Comparison of ENCODE assay signal across 8 cellular contexts in the genomic region with DNA sequence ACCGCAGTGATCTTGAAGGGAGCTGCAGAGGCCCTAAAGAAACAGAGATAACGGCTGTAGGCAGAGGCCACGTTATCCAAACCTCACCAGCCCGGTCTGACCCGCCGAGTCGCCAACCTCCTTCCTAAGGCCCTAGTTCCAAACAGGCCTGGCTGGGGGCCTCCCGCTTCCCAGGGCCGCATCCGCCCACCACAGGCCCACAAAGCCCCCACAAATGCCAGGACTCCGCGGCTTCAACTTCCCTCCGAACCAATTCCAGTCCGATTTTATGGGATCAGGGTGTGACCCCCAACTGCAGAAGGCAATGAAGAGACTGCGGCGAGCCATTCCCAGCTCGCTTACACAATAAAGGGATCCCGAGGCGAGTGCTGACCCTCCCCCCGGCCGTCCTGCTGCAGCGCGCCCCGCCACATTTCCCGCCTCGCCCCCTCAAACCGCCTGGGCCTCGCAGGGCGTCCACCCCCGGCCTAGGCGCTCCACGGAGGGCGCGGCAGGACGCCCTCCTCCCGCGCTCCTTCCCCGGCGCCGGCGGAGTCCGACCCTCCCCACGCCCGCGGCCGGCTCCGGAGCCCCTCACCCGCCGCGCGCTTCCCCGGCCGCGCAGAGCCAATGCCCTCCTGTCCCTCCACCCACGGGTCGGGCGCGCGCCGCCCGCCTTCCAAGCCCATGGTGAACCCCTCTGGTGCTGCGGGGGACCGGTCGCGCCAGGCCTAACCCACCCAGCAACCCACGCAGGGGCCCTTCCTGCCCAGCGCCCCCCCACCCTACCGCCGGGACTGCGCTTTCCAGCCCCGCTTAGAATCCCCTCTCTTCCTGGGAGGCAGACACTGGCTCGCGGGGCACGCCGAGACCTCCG. TPM values are rescaled to one million over a fixed set of nuclear protein-coding genes. Genes with fewer than 3 reads are reported as not detected.
DNase-seq lines count a peak whose midpoint lies in the region; ATAC-seq, FAIRE-seq and TF ChIP-seq lines count a peak whose summit lies in the region.

No MANE protein-coding gene starts in this region.

- H3K36me3 ChIP-seq in MM.1S (replicated peaks; ENCODE audit: insufficient read depth, low read length), result no peaks in the 10 kb centered on the region
- no peaks in the 10 kb centered on the region for H3K36me3 ChIP-seq in neural progenitor cell

- ATAC-seq in HG03457 (IDR thresholded peaks at IDR 0.05; ENCODE audit: unreplicated experiment), result no peak

- H3K27ac Mint-ChIP-seq in Calu3 (ENCODE audit: unreplicated experiment) (peak overlapping the region; percentile 85), neural progenitor cell (peak overlapping the region; percentile 96)
- H3K27ac Mint-ChIP-seq in activated T-helper 2 cell treated with anti-CD3 and anti-CD28 coated beads, Interferon-gamma antibody, Interleukin-2, Interleukin-4, amounts not matched to agents 10 μg/mL and 5 μg/mL and 100 μg/mL, durations not matched to agents 14 hours and 24 hours and 36 hours, result no peak overlapping the region

- H3K79me2 ChIP-seq in MM.1S (ENCODE audit: low read length) (peaks cover 40% of the 10 kb centered on the region), neural progenitor cell (ENCODE audit: low read depth) (peaks cover 59% of the 10 kb centered on the region)

- H3K9ac ChIP-seq in MM.1S (ENCODE audit: low read length) (peak overlapping the region; percentile 90), neural progenitor cell (peak overlapping the region; percentile 92)

- H3K36me3 Mint-ChIP-seq in Calu3 (ENCODE audit: insufficient read depth, unreplicated experiment) (peaks cover 27% of the 10 kb centered on the region), neural progenitor cell (peaks cover under 1% of the 10 kb centered on the region)
- H3K36me3 Mint-ChIP-seq in activated T-helper 2 cell treated with anti-CD3 and anti-CD28 coated beads, Interferon-gamma antibody, Interleukin-2, Interleukin-4, amounts not matched to agents 10 μg/mL and 5 μg/mL and 100 μg/mL, durations not matched to agents 14 hours and 24 hours and 36 hours (ENCODE audit: low read depth), result no peaks in the 10 kb centered on the region

- H3K4me2 ChIP-seq in MM.1S (ENCODE audit: low read depth, low read length) (peak overlapping the region; percentile 81), neural progenitor cell (peak overlapping the region; percentile 97)

- H3K4me1 ChIP-seq in MM.1S (ENCODE audit: low read length), result peaks cover 5% of the 10 kb centered on the region
- H3K4me1 ChIP-seq in neural progenitor cell, result peaks cover 28% of the 10 kb centered on the region

- DNase-seq in Calu3, result peak; percentile 12
- no peak for DNase-seq in MM.1S
- no peak for DNase-seq in activated T-helper 2 cell treated with anti-CD3 and anti-CD28 coated beads, Interferon-gamma antibody, Interleukin-2, Interleukin-4, amounts not matched to agents 10 μg/mL and 5 μg/mL and 100 μg/mL, durations not matched to agents 14 hours and 24 hours and 36 hours (ENCODE audit: low spot score)
- DNase-seq in frontal cortex (ENCODE audit: low spot score in 2 of 2), result peak; percentile 34 to 45
- peak; percentile 67 for DNase-seq in neural progenitor cell (ENCODE audit: low spot score)
- no peak for DNase-seq in H54 (ENCODE audit: insufficient read length, low spot score)
- DNase-seq in KBM-7, result no peak

- TF ChIP-seq CTCF in Calu3 (IDR thresholded peaks at IDR 0.05; ENCODE audit: unreplicated experiment) (no peak), MM.1S (IDR thresholded peaks at IDR 0.05; ENCODE audit: low read length) (no peak), neural progenitor cell (IDR thresholded peaks at IDR 0.05) (no peak)

- intact Hi-C loops in Calu3 (cut with micrococcal nuclease; ENCODE audit: unreplicated experiment), result no loop called here
- intact Hi-C loops in activated T-helper 2 cell treated with anti-CD3 and anti-CD28 coated beads, Interferon-gamma antibody, Interleukin-2, Interleukin-4, amounts not matched to agents 10 μg/mL and 5 μg/mL and 100 μg/mL, durations not matched to agents 14 hours and 24 hours and 36 hours (cut with micrococcal nuclease), result loop anchor here (1.0 to 10.0 kb wide), 5 partner anchors 8 to 373 kb away; a partner anchor contains a TSS

- H3F3A ChIP-seq in MM.1S (ENCODE audit: insufficient read depth, low read length), result peaks cover 10% of the 10 kb centered on the region; the same call in 1 of the 2 replicates
- H3F3A ChIP-seq in neural progenitor cell (ENCODE audit: low read depth), result peaks cover 15% of the 10 kb centered on the region

- H2AFZ ChIP-seq in MM.1S (ENCODE audit: low read length) (peak overlapping the region; percentile 91), neural progenitor cell (replicated peaks) (peak overlapping the region; percentile 19)

- BruUV-seq in Calu3 (replicated peaks; lab: Mats Ljungman, UMichigan), result no TSS peak

- TF ChIP-seq POLR2A in H54 (IDR thresholded peaks at IDR 0.05; ENCODE audit: low read depth, low read length), result no peak

- H3K27me3 Mint-ChIP-seq in Calu3 (ENCODE audit: unreplicated experiment) (no peaks in the 10 kb centered on the region), neural progenitor cell (ENCODE audit: insufficient read depth, low read depth) (no peaks in the 10 kb centered on the region)
- peaks cover 48% of the 10 kb centered on the region for H3K27me3 Mint-ChIP-seq in activated T-helper 2 cell treated with anti-CD3 and anti-CD28 coated beads, Interferon-gamma antibody, Interleukin-2, Interleukin-4, amounts not matched to agents 10 μg/mL and 5 μg/mL and 100 μg/mL, durations not matched to agents 14 hours and 24 hours and 36 hours (ENCODE audit: low read depth)

- in situ Hi-C loops in KBM-7 (cut with MboI; ENCODE audit: low pct_unique_long_range_greater_than_20kb, low sequenced_read_pairs), result no loop called here

- H3K27me3 ChIP-seq in MM.1S (replicated peaks; ENCODE audit: insufficient read depth, low read length) (no peaks in the 10 kb centered on the region), neural progenitor cell (no peaks in the 10 kb centered on the region)

- FAIRE-seq in frontal cortex (lab: Jason Lieb, UNC) (no peak), H54 (lab: Jason Lieb, UNC) (no peak)

- H3K4me1 Mint-ChIP-seq in Calu3 (ENCODE audit: low read depth, unreplicated experiment) (peaks cover 10% of the 10 kb centered on the region), neural progenitor cell (peaks cover 28% of the 10 kb centered on the region)
- H3K4me1 Mint-ChIP-seq in activated T-helper 2 cell treated with anti-CD3 and anti-CD28 coated beads, Interferon-gamma antibody, Interleukin-2, Interleukin-4, amounts not matched to agents 10 μg/mL and 5 μg/mL and 100 μg/mL, durations not matched to agents 14 hours and 24 hours and 36 hours (ENCODE audit: low read depth), result peaks cover 11% of the 10 kb centered on the region

- H3K27ac ChIP-seq in MM.1S (ENCODE audit: low read length) (no peak overlapping the region), neural progenitor cell (peak overlapping the region; percentile 65)

- CTCF ChIA-PET in Calu3 (lab: Charles Lee), result interaction anchor here (0.7 kb wide), 1 partner anchor 1442 kb away, joined by 7 read pairs; no protein-coding TSS in a partner anchor

- no peaks in the 10 kb centered on the region for H3K9me3 ChIP-seq in MM.1S (replicated peaks; ENCODE audit: insufficient read depth, low read length)
- H3K9me3 ChIP-seq in neural progenitor cell (ENCODE audit: low read depth), result no peaks in the 10 kb centered on the region

- H3K4me3 ChIP-seq in MM.1S (ENCODE audit: low read length), result peak overlapping the region; percentile 96
- H3K4me3 ChIP-seq in neural progenitor cell, result peak overlapping the region; percentile 97

- H4K20me1 ChIP-seq in MM.1S (ENCODE audit: insufficient read depth, low read length), result no peaks in the 10 kb centered on the region
- H4K20me1 ChIP-seq in neural progenitor cell (ENCODE audit: low read depth), result peaks cover 45% of the 10 kb centered on the region

- no peaks in the 10 kb centered on the region for H3K9me2 ChIP-seq in MM.1S (replicated peaks; ENCODE audit: insufficient read depth, low read length)

- H3K9me3 Mint-ChIP-seq in Calu3 (ENCODE audit: low read depth, unreplicated experiment) (no peaks in the 10 kb centered on the region), neural progenitor cell (peaks cover under 1% of the 10 kb centered on the region)
- no peaks in the 10 kb centered on the region for H3K9me3 Mint-ChIP-seq in activated T-helper 2 cell treated with anti-CD3 and anti-CD28 coated beads, Interferon-gamma antibody, Interleukin-2, Interleukin-4, amounts not matched to agents 10 μg/mL and 5 μg/mL and 100 μg/mL, durations not matched to agents 14 hours and 24 hours and 36 hours

- H3K4me3 Mint-ChIP-seq in Calu3 (ENCODE audit: low read depth, unreplicated experiment), result peak overlapping the region; percentile 96
- H3K4me3 Mint-ChIP-seq in activated T-helper 2 cell treated with anti-CD3 and anti-CD28 coated beads, Interferon-gamma antibody, Interleukin-2, Interleukin-4, amounts not matched to agents 10 μg/mL and 5 μg/mL and 100 μg/mL, durations not matched to agents 14 hours and 24 hours and 36 hours (ENCODE audit: low read depth), result peak overlapping the region; percentile 95
- peak overlapping the region; percentile 99 for H3K4me3 Mint-ChIP-seq in neural progenitor cell

RNA-seq across cellular contexts. Expression of a gene that starts 0.9 kb away (rescaled TPM):
- total RNA-seq in Calu3 (2022), result 31.2 and 37.0 TPM in 2 replicates
- 13.2 and 20.7 TPM in 2 replicates for total RNA-seq in activated T-helper 2 cell treated with anti-CD3 and anti-CD28 coated beads, Interferon-gamma antibody, Interleukin-2, Interleukin-4, amounts not matched to agents 10 μg/mL and 5 μg/mL and 100 μg/mL, durations not matched to agents 14 hours and 24 hours and 36 hours
- 118 TPM for total RNA-seq in frontal cortex
- total RNA-seq in neural progenitor cell (ENCODE audit: low replicate concordance), result 160 and 213 TPM in 2 replicates

Comparison
In these comparisons a context has a peak if more than half of its experiments do, and no peak if none do; other contexts are left out.
1. DNase-seq: peak in Calu3 (single experiment), frontal cortex (2 of 2) and neural progenitor cell (single experiment); none in MM.1S (single experiment), activated T-helper 2 cell treated with anti-CD3 and anti-CD28 coated beads, Interferon-gamma antibody, Interleukin-2, Interleukin-4, amounts not matched to agents 10 μg/mL and 5 μg/mL and 100 μg/mL, durations not matched to agents 14 hours and 24 hours and 36 hours (single experiment), H54 (single experiment) and KBM-7 (single experiment).
2. Peak in every context shown above with its lines, with median percentiles within 50 percentile points of each other: H3K4me3 Mint-ChIP-seq.